In genomic region chr15:74127954-74128784, GRCh38 we compare ENCODE assay signal across 8 cellular contexts. TPM values are rescaled to one million over a fixed set of nuclear protein-coding genes. Genes with fewer than 3 reads are reported as not detected.
A peak's percentile ranks its signal among the peaks of the same experiment; 100 is the strongest.
DNase-seq lines count a peak whose midpoint lies in the region; ATAC-seq and TF ChIP-seq lines count a peak whose summit lies in the region.

No MANE protein-coding gene starts in this region.

- H3K4me3 ChIP-seq in BJ (ENCODE audit: low read depth, low read length) (peak overlapping the region; percentile 34), MM.1S (ENCODE audit: low read length) (0 out of 2 replicates have a peak overlapping the region, but pooled peaks have one; percentile 20)
- peak overlapping the region; percentile 9 for H3K4me3 ChIP-seq in naive thymus-derived CD4-positive, alpha-beta T cell (ENCODE audit: low read length)

- H3K36me3 Mint-ChIP-seq in naive thymus-derived CD4-positive, alpha-beta T cell: peaks cover 0 to 6% (median 0%) of the 10 kb centered on the region in 5 donors
- no peaks in the 10 kb centered on the region for H3K36me3 Mint-ChIP-seq in immature natural killer cell

- peak overlapping the region in 2 of 9 donors; percentile 13 to 43 for H3K27ac Mint-ChIP-seq in naive thymus-derived CD4-positive, alpha-beta T cell
- no peak overlapping the region for H3K27ac Mint-ChIP-seq in immature natural killer cell

- no peaks in the 10 kb centered on the region for H4K20me1 ChIP-seq in MM.1S (ENCODE audit: insufficient read depth, low read length)

- H3K4me2 ChIP-seq in MM.1S (ENCODE audit: low read depth, low read length): peak overlapping the region; percentile 55

- H3K27me3 ChIP-seq in BJ (ENCODE audit: control insufficient read depth, insufficient read depth, low read length) (peaks cover 59% of the 10 kb centered on the region), MM.1S (replicated peaks; ENCODE audit: insufficient read depth, low read length) (peaks cover 84% of the 10 kb centered on the region)
- peaks cover 0 to 13% of the 10 kb centered on the region in 2 donors for H3K27me3 ChIP-seq in naive thymus-derived CD4-positive, alpha-beta T cell (ENCODE audit: control insufficient read depth in 2 of 2, insufficient read depth in 2 of 2, low read length in 2 of 2)

- DNase-seq in BJ (ENCODE audit: low read depth): no peak
- DNase-seq in MM.1S: no peak
- DNase-seq in ecto neural progenitor cell (ENCODE audit: low spot score): peak; percentile 67
- DNase-seq in naive thymus-derived CD4-positive, alpha-beta T cell: no peak
- DNase-seq in immature natural killer cell: no peak
- DNase-seq in HK-2 (ENCODE audit: unreplicated experiment): no peak
- DNase-seq in iPS-NIHi7 (ENCODE audit: extremely low spot score): no peak

- no peaks in the 10 kb centered on the region for H3K4me1 ChIP-seq in MM.1S (ENCODE audit: low read length)
- H3K4me1 ChIP-seq in naive thymus-derived CD4-positive, alpha-beta T cell (ENCODE audit: control insufficient read depth in 2 of 2, insufficient read depth in 2 of 2, low read length in 2 of 2): peaks cover 4 to 11% of the 10 kb centered on the region in 2 donors

- intact Hi-C loops in naive thymus-derived CD4-positive, alpha-beta T cell (cut with micrococcal nuclease): loop anchor here (1.0 to 5.0 kb wide), 5 partner anchors 155 to 194 kb away; no protein-coding TSS in a partner anchor

- no peak overlapping the region for H3K27ac ChIP-seq in MM.1S (ENCODE audit: low read length)
- H3K27ac ChIP-seq in naive thymus-derived CD4-positive, alpha-beta T cell (ENCODE audit: low read depth, low read length): no peak overlapping the region

- peak; percentile 11 for ATAC-seq in naive thymus-derived CD4-positive, alpha-beta T cell
- no peak for ATAC-seq in HG02623 (IDR thresholded peaks at IDR 0.05; ENCODE audit: unreplicated experiment)

- peaks cover 12 to 30% (median 20%) of the 10 kb centered on the region in 7 donors for H3K4me1 Mint-ChIP-seq in naive thymus-derived CD4-positive, alpha-beta T cell
- H3K4me1 Mint-ChIP-seq in immature natural killer cell: peaks cover 0 to 5% of the 10 kb centered on the region in 2 donors

- POLR2A ChIA-PET in BJ (lab: Charles Lee): interaction anchor here (0.6 kb wide), 1 partner anchor 179 kb away, joined by 4 read pairs; no protein-coding TSS in a partner anchor
- POLR2A ChIA-PET in naive thymus-derived CD4-positive, alpha-beta T cell (lab: Charles Lee): no interaction called here

- no peak for TF ChIP-seq CTCF in BJ (IDR thresholded peaks at IDR 0.05; ENCODE audit: insufficient read depth, low read depth, low read length)
- no peak for TF ChIP-seq CTCF in MM.1S (IDR thresholded peaks at IDR 0.05; ENCODE audit: low read length)

- H3K79me2 ChIP-seq in MM.1S (ENCODE audit: low read length): no peaks in the 10 kb centered on the region

- peaks cover 0 to 2% (median 0%) of the 10 kb centered on the region in 11 donors for H3K9me3 Mint-ChIP-seq in naive thymus-derived CD4-positive, alpha-beta T cell
- peaks cover 0 to 3% (median 0%) of the 10 kb centered on the region in 6 donors for H3K9me3 Mint-ChIP-seq in immature natural killer cell

- H3F3A ChIP-seq in MM.1S (ENCODE audit: insufficient read depth, low read length): no peaks in the 10 kb centered on the region

- H3K27me3 Mint-ChIP-seq in naive thymus-derived CD4-positive, alpha-beta T cell: peaks cover 57 to 86% (median 74%) of the 10 kb centered on the region in 5 donors
- peaks cover 15 to 39% (median 34%) of the 10 kb centered on the region in 3 donors for H3K27me3 Mint-ChIP-seq in immature natural killer cell (ENCODE audit: low read depth in 3 of 3)

- H3K36me3 ChIP-seq in BJ (ENCODE audit: control insufficient read depth, insufficient read depth, low read length) (no peaks in the 10 kb centered on the region), MM.1S (replicated peaks; ENCODE audit: insufficient read depth, low read length) (no peaks in the 10 kb centered on the region)
- no peaks in the 10 kb centered on the region for H3K36me3 ChIP-seq in naive thymus-derived CD4-positive, alpha-beta T cell (ENCODE audit: control insufficient read depth in 2 of 3, insufficient read depth in 3 of 3, low read length in 3 of 3)

- H3K9me2 ChIP-seq in MM.1S (replicated peaks; ENCODE audit: insufficient read depth, low read length): no peaks in the 10 kb centered on the region

- peak overlapping the region in 9 of 10 donors; percentile 27 to 72 (median 55) for H3K4me3 Mint-ChIP-seq in naive thymus-derived CD4-positive, alpha-beta T cell
- H3K4me3 Mint-ChIP-seq in immature natural killer cell: no peak overlapping the region

- CTCF ChIA-PET in BJ (lab: Yijun Ruan, JAX): interaction anchor here (0.6 to 6.5 kb wide), 27 partner anchors 8 to 200 kb away, joined by 3 to 86 read pairs (median 4); partner anchors contain the start of gene ISLR
- CTCF ChIA-PET in naive thymus-derived CD4-positive, alpha-beta T cell (lab: Charles Lee): interaction anchor here (1.5 to 3.0 kb wide), 2 partner anchors 156 to 194 kb away, joined by 3 to 21 read pairs; no protein-coding TSS in a partner anchor

- no peak overlapping the region for H2AFZ ChIP-seq in MM.1S (ENCODE audit: low read length)

- no peak overlapping the region for H3K9ac ChIP-seq in MM.1S (ENCODE audit: low read length)

- H3K9me3 ChIP-seq in MM.1S (replicated peaks; ENCODE audit: insufficient read depth, low read length): no peaks in the 10 kb centered on the region
- no peaks in the 10 kb centered on the region for H3K9me3 ChIP-seq in naive thymus-derived CD4-positive, alpha-beta T cell (ENCODE audit: control insufficient read depth in 2 of 3, low read length in 3 of 3)

RNA-seq across cellular contexts. Expression of gene ISLR2, which starts 2.2 kb away (rescaled TPM):
- polyA plus RNA-seq in BJ (2011; rRNA removed): 0.02 TPM in 2 replicates
- 0.05 TPM in 1 of 2 replicates, not detected in the other for polyA minus RNA-seq in BJ (2011; rRNA and poly(A)+ RNA removed)
- total RNA-seq in naive thymus-derived CD4-positive, alpha-beta T cell: not detected
- not detected for polyA plus RNA-seq in naive thymus-derived CD4-positive, alpha-beta T cell
- not detected for polyA plus RNA-seq in immature natural killer cell

RNA-seq across cellular contexts. Expression of gene ISLR, which starts 45.3 kb away (rescaled TPM):
- polyA plus RNA-seq in BJ (2011; rRNA removed): 33.7 and 64.0 TPM in 2 replicates
- polyA minus RNA-seq in BJ (2011; rRNA and poly(A)+ RNA removed): 17.2 and 20.8 TPM in 2 replicates
- total RNA-seq in naive thymus-derived CD4-positive, alpha-beta T cell: not detected
- polyA plus RNA-seq in naive thymus-derived CD4-positive, alpha-beta T cell: not detected
- not detected for polyA plus RNA-seq in immature natural killer cell

RNA-seq across cellular contexts. Expression of gene GOLGA6A, which starts 45.8 kb away (rescaled TPM):
- not detected in 2 replicates for polyA plus RNA-seq in BJ (2011; rRNA removed)
- not detected in 2 replicates for polyA minus RNA-seq in BJ (2011; rRNA and poly(A)+ RNA removed)
- under 1 TPM in 3 of 5 experiments, not detected in 2; 0.29 to 0.53 (median 0.32) TPM for total RNA-seq in naive thymus-derived CD4-positive, alpha-beta T cell
- under 1 TPM in 1 of 2 donors, not detected in 1; 0.14 TPM for polyA plus RNA-seq in naive thymus-derived CD4-positive, alpha-beta T cell
- not detected for polyA plus RNA-seq in immature natural killer cell

Comparison
In these comparisons a context has a peak if more than half of its experiments do, and no peak if none do; other contexts are left out.
1. H3K4me3 Mint-ChIP-seq: peak in naive thymus-derived CD4-positive, alpha-beta T cell (9 of 10); none in immature natural killer cell (0 of 5).
2. RNA of gene ISLR, which starts 45.3 kb away (polyA plus RNA-seq): 33.7 to 64.0 TPM in BJ; not detected in naive thymus-derived CD4-positive, alpha-beta T cell and not detected in immature natural killer cell; every median in the first group is over 10 times any median in the second.
3. Peak in every context shown above with its lines, with median percentiles within 50 percentile points of each other: H3K4me3 ChIP-seq.